24 cellular contexts compared by ENCODE assay signal in genomic region chr22:19064354-19065054, GRCh38.
"Had no signal": no experiment of that assay in that cellular context is flagged by ENCODE, and none has a peak within 500 bp of the region (broad histone marks: within the 10 kb centered on the region; RNA-seq: fewer than 3 reads in every experiment).

No MANE protein-coding gene starts in this region.

- H3K4me3 Mint-ChIP-seq: activated CD4-positive, alpha-beta memory T cell treated with anti-CD3 and anti-CD28 coated beads, Interleukin-2, amount 10 ng/mL, durations not matched to agents 7 days and 5 days; activated CD4-positive, alpha-beta T cell treated with anti-CD3 and anti-CD28 coated beads, Interleukin-2, amount 10 ng/mL, durations not matched to agents 24 days and 14 days; activated naive CD8-positive, alpha-beta T cell; endodermal cell; mesothelial cell of epicardium; neural progenitor cell had no signal

- DNase-seq: activated CD4-positive, alpha-beta memory T cell treated with anti-CD3 and anti-CD28 coated beads, Interleukin-2, amount 10 ng/mL, durations not matched to agents 7 days and 5 days; activated CD4-positive, alpha-beta T cell treated with anti-CD3 and anti-CD28 coated beads, Interleukin-2, amount 10 ng/mL, durations not matched to agents 24 days and 14 days; activated naive CD4-positive, alpha-beta T cell; amniotic stem cell; cerebellar nuclear complex; cortex of kidney; endodermal cell; esophagus squamous epithelium; left colon; naive thymus-derived CD8-positive, alpha-beta T cell; SK-N-SH; stimulated activated CD4-positive, alpha-beta T cell treated with anti-CD3 and anti-CD28 coated beads, Interleukin-2, amount 100 ng/mL, for 24 hours; stimulated activated naive CD8-positive, alpha-beta T cell treated with anti-CD3 and anti-CD28 coated beads, Interleukin-15, Interleukin-2, amounts not matched to agents 100 U/mL and 50 U/mL, for 24 hours had no signal

- H3K9me3 ChIP-seq: breast epithelium, esophagus squamous epithelium, gastroesophageal sphincter, heart left ventricle, right atrium auricular region, SK-N-SH, upper lobe of left lung had no signal

- H3K4me1 Mint-ChIP-seq: activated CD4-positive, alpha-beta memory T cell treated with anti-CD3 and anti-CD28 coated beads, Interleukin-2, amount 10 ng/mL, durations not matched to agents 7 days and 5 days; activated CD4-positive, alpha-beta T cell treated with anti-CD3 and anti-CD28 coated beads, Interleukin-2, amount 10 ng/mL, durations not matched to agents 24 days and 14 days; endodermal cell; mesothelial cell of epicardium; neural progenitor cell had no signal

- H3K27me3 Mint-ChIP-seq: activated CD4-positive, alpha-beta memory T cell treated with anti-CD3 and anti-CD28 coated beads, Interleukin-2, amount 10 ng/mL, durations not matched to agents 7 days and 5 days; activated CD4-positive, alpha-beta T cell treated with anti-CD3 and anti-CD28 coated beads, Interleukin-2, amount 10 ng/mL, durations not matched to agents 24 days and 14 days; activated naive CD8-positive, alpha-beta T cell; naive thymus-derived CD8-positive, alpha-beta T cell; progenitor cell of endocrine pancreas had no signal

- H3K27ac ChIP-seq: breast epithelium, esophagus squamous epithelium, gastroesophageal sphincter, heart left ventricle, neural progenitor cell, right atrium auricular region, skin epidermis, upper lobe of left lung had no signal

- H3K36me3 ChIP-seq: breast epithelium, neural progenitor cell had no signal

- H3K4me2 ChIP-seq: neural progenitor cell, SK-N-SH had no signal

- H3K27me3 ChIP-seq: breast epithelium, esophagus squamous epithelium, gastroesophageal sphincter, heart left ventricle, neural progenitor cell, right atrium auricular region, upper lobe of left lung had no signal

- H3K27ac Mint-ChIP-seq: activated CD4-positive, alpha-beta memory T cell treated with anti-CD3 and anti-CD28 coated beads, Interleukin-2, amount 10 ng/mL, durations not matched to agents 7 days and 5 days; activated CD4-positive, alpha-beta T cell treated with anti-CD3 and anti-CD28 coated beads, Interleukin-2, amount 10 ng/mL, durations not matched to agents 24 days and 14 days; activated naive CD8-positive, alpha-beta T cell; endodermal cell; mesothelial cell of epicardium; neural progenitor cell had no signal

- H2AFZ ChIP-seq: neural progenitor cell had no signal

- H3K9ac ChIP-seq: neural progenitor cell, SK-N-SH had no signal

- H3K4me3 ChIP-seq: breast epithelium, esophagus squamous epithelium, gastroesophageal sphincter, heart left ventricle, neural progenitor cell, right atrium auricular region, skin epidermis, upper lobe of left lung had no signal

- H3K9me3 Mint-ChIP-seq: activated CD4-positive, alpha-beta memory T cell treated with anti-CD3 and anti-CD28 coated beads, Interleukin-2, amount 10 ng/mL, durations not matched to agents 7 days and 5 days; activated CD4-positive, alpha-beta T cell treated with anti-CD3 and anti-CD28 coated beads, Interleukin-2, amount 10 ng/mL, durations not matched to agents 24 days and 14 days; endodermal cell; mesothelial cell of epicardium; naive thymus-derived CD8-positive, alpha-beta T cell; neural progenitor cell had no signal

- ATAC-seq: activated CD4-positive, CD25-positive, alpha-beta regulatory T cell treated with anti-CD3 and anti-CD28 coated beads, Interleukin-2, amount 50 U/mL, for 24 hours; gastroesophageal sphincter; naive thymus-derived CD8-positive, alpha-beta T cell; stimulated activated naive CD8-positive, alpha-beta T cell treated with anti-CD3 and anti-CD28 coated beads, Interleukin-15, Interleukin-2, amounts not matched to agents 100 U/mL and 50 U/mL, for 24 hours had no signal

- H3K4me1 ChIP-seq: breast epithelium, gastroesophageal sphincter, neural progenitor cell, right atrium auricular region, upper lobe of left lung had no signal
